1 cellular context compared by ENCODE assay signal in the genomic region with DNA sequence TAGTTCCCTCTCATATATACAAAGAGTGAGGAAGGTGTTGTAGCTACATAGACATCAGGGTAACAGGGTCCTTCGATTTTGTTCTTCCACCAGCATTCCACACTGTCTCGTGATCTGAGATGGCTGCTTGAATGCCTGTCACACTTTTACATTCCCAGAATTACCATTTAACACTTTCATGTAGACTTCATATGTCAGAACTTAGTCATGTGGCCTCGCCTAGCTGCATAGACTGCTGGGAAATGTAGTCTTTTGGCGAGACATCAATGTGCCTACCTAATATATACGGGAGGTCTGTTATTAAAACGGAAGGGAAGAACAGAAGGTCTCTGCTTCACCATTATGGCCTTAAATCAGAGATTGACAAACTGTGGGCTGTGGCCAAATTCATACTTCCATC.
TF ChIP-seq lines count a peak whose summit lies in the region.

No MANE protein-coding gene starts in this region.

TF ChIP-seq in K562, 482 proteins besides CTCF, POLR2A, EP300 and RAD21 (continued from another document):
- TF ChIP-seq NFE2L1 (tag; IDR thresholded peaks at IDR 0.05; ENCODE audit: borderline replicate concordance, low read depth), result no peak
- no peak for TF ChIP-seq ZNF699 (CRISPR knock-in tag; IDR thresholded peaks at IDR 0.05; ENCODE audit: insufficient replicate concordance)
- TF ChIP-seq JUND (IDR thresholded peaks at IDR 0.05; ENCODE audit: borderline replicate concordance, low read depth, low read length), result no peak
- TF ChIP-seq JUND (tag; IDR thresholded peaks at IDR 0.05; ENCODE audit: borderline replicate concordance, low read depth, low read length), result no peak
- TF ChIP-seq, protein P1, sequence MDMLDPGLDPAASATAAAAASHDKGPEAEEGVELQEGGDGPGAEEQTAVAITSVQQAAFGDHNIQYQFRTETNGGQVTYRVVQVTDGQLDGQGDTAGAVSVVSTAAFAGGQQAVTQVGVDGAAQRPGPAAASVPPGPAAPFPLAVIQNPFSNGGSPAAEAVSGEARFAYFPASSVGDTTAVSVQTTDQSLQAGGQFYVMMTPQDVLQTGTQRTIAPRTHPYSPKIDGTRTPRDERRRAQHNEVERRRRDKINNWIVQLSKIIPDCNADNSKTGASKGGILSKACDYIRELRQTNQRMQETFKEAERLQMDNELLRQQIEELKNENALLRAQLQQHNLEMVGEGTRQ (CRISPR knock-in tag; IDR thresholded peaks at IDR 0.05), result peak; percentile 91
- no peak for TF ChIP-seq MBD2 (IDR thresholded peaks at IDR 0.05; ENCODE audit: borderline replicate concordance, low read depth)
- TF ChIP-seq XRCC5 (IDR thresholded peaks at IDR 0.05; ENCODE audit: low read depth, low read length), result no peak
- TF ChIP-seq, protein P2, sequence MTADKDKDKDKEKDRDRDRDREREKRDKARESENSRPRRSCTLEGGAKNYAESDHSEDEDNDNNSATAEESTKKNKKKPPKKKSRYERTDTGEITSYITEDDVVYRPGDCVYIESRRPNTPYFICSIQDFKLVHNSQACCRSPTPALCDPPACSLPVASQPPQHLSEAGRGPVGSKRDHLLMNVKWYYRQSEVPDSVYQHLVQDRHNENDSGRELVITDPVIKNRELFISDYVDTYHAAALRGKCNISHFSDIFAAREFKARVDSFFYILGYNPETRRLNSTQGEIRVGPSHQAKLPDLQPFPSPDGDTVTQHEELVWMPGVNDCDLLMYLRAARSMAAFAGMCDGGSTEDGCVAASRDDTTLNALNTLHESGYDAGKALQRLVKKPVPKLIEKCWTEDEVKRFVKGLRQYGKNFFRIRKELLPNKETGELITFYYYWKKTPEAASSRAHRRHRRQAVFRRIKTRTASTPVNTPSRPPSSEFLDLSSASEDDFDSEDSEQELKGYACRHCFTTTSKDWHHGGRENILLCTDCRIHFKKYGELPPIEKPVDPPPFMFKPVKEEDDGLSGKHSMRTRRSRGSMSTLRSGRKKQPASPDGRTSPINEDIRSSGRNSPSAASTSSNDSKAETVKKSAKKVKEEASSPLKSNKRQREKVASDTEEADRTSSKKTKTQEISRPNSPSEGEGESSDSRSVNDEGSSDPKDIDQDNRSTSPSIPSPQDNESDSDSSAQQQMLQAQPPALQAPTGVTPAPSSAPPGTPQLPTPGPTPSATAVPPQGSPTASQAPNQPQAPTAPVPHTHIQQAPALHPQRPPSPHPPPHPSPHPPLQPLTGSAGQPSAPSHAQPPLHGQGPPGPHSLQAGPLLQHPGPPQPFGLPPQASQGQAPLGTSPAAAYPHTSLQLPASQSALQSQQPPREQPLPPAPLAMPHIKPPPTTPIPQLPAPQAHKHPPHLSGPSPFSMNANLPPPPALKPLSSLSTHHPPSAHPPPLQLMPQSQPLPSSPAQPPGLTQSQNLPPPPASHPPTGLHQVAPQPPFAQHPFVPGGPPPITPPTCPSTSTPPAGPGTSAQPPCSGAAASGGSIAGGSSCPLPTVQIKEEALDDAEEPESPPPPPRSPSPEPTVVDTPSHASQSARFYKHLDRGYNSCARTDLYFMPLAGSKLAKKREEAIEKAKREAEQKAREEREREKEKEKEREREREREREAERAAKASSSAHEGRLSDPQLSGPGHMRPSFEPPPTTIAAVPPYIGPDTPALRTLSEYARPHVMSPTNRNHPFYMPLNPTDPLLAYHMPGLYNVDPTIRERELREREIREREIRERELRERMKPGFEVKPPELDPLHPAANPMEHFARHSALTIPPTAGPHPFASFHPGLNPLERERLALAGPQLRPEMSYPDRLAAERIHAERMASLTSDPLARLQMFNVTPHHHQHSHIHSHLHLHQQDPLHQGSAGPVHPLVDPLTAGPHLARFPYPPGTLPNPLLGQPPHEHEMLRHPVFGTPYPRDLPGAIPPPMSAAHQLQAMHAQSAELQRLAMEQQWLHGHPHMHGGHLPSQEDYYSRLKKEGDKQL (CRISPR knock-in tag; IDR thresholded peaks at IDR 0.05; ENCODE audit: borderline replicate concordance), result no peak
- TF ChIP-seq GABPB2 (CRISPR knock-in tag; conservative IDR thresholded peaks at IDR 0.05), result no peak
- no peak for TF ChIP-seq NONO (IDR thresholded peaks at IDR 0.05; ENCODE audit: low read depth in 2 of 2, low read length in 1 of 2)
- TF ChIP-seq NFATC3 (IDR thresholded peaks at IDR 0.05), result no peak
- TF ChIP-seq GTF2E2 (tag; IDR thresholded peaks at IDR 0.05), result no peak
- TF ChIP-seq HDAC8 (tag; IDR thresholded peaks at IDR 0.05), result no peak
- no peak for TF ChIP-seq SAFB2 (IDR thresholded peaks at IDR 0.05; ENCODE audit: borderline replicate concordance, low read depth, low read length, severe bottlenecking)
- no peak for TF ChIP-seq HNRNPUL1 (IDR thresholded peaks at IDR 0.05; ENCODE audit: low read length)
- TF ChIP-seq KAT2B (IDR thresholded peaks at IDR 0.05; ENCODE audit: low read depth, low read length), result no peak
- TF ChIP-seq, protein P3, sequence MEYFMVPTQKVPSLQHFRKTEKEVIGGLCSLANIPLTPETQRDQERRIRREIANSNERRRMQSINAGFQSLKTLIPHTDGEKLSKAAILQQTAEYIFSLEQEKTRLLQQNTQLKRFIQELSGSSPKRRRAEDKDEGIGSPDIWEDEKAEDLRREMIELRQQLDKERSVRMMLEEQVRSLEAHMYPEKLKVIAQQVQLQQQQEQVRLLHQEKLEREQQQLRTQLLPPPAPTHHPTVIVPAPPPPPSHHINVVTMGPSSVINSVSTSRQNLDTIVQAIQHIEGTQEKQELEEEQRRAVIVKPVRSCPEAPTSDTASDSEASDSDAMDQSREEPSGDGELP (CRISPR knock-in tag; IDR thresholded peaks at IDR 0.05; ENCODE audit: borderline replicate concordance), result no peak
- TF ChIP-seq GTF2A2 (tag; IDR thresholded peaks at IDR 0.05), result no peak
- TF ChIP-seq HDAC6 (IDR thresholded peaks at IDR 0.05; ENCODE audit: low read depth, low read length), result no peak
- no peak for TF ChIP-seq SMAD1 (IDR thresholded peaks at IDR 0.05; ENCODE audit: low read depth, low read length, partially characterized antibody)
- no peak for TF ChIP-seq SMAD4 (CRISPR knock-in tag; conservative IDR thresholded peaks at IDR 0.05)
- TF ChIP-seq, protein P4, sequence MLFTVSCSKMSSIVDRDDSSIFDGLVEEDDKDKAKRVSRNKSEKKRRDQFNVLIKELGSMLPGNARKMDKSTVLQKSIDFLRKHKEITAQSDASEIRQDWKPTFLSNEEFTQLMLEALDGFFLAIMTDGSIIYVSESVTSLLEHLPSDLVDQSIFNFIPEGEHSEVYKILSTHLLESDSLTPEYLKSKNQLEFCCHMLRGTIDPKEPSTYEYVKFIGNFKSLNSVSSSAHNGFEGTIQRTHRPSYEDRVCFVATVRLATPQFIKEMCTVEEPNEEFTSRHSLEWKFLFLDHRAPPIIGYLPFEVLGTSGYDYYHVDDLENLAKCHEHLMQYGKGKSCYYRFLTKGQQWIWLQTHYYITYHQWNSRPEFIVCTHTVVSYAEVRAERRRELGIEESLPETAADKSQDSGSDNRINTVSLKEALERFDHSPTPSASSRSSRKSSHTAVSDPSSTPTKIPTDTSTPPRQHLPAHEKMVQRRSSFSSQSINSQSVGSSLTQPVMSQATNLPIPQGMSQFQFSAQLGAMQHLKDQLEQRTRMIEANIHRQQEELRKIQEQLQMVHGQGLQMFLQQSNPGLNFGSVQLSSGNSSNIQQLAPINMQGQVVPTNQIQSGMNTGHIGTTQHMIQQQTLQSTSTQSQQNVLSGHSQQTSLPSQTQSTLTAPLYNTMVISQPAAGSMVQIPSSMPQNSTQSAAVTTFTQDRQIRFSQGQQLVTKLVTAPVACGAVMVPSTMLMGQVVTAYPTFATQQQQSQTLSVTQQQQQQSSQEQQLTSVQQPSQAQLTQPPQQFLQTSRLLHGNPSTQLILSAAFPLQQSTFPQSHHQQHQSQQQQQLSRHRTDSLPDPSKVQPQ (CRISPR knock-in tag; IDR thresholded peaks at IDR 0.05; ENCODE audit: borderline replicate concordance), result no peak
- no peak for TF ChIP-seq SNIP1 (IDR thresholded peaks at IDR 0.05; ENCODE audit: low read depth)
- 0 out of 2 replicates have a peak, but pooled peaks have one; percentile 5 for TF ChIP-seq BHLHE40 (IDR thresholded peaks at IDR 0.05; ENCODE audit: low read length)
- TF ChIP-seq RNF2 (IDR thresholded peaks at IDR 0.05), result no peak
- no peak for TF ChIP-seq BMI1 (IDR thresholded peaks at IDR 0.05; ENCODE audit: low read length)
- no peak for TF ChIP-seq ZZZ3 (IDR thresholded peaks at IDR 0.05)
- TF ChIP-seq, protein P5, sequence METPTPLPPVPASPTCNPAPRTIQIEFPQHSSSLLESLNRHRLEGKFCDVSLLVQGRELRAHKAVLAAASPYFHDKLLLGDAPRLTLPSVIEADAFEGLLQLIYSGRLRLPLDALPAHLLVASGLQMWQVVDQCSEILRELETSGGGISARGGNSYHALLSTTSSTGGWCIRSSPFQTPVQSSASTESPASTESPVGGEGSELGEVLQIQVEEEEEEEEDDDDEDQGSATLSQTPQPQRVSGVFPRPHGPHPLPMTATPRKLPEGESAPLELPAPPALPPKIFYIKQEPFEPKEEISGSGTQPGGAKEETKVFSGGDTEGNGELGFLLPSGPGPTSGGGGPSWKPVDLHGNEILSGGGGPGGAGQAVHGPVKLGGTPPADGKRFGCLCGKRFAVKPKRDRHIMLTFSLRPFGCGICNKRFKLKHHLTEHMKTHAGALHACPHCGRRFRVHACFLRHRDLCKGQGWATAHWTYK (CRISPR knock-in tag; IDR thresholded peaks at IDR 0.05), result no peak
- TF ChIP-seq MCM7 (IDR thresholded peaks at IDR 0.05), result no peak
- TF ChIP-seq BRD4 (IDR thresholded peaks at IDR 0.05), result no peak
- no peak for TF ChIP-seq ILK (tag; IDR thresholded peaks at IDR 0.05; ENCODE audit: borderline replicate concordance, low read depth)
- peak; percentile 26; the same call in 1 of the 2 replicates for TF ChIP-seq ATF7 (IDR thresholded peaks at IDR 0.05)
- no peak for TF ChIP-seq FOXK2 (conservative IDR thresholded peaks at IDR 0.05 in 1 of 2, IDR thresholded peaks at IDR 0.05 in 1 of 2; ENCODE audit: low read depth in 2 of 2)
- no peak for TF ChIP-seq PURB (CRISPR knock-in tag; IDR thresholded peaks at IDR 0.05; ENCODE audit: low read depth)
- no peak for TF ChIP-seq PHF8 (IDR thresholded peaks at IDR 0.05; ENCODE audit: borderline replicate concordance, low read length)
- TF ChIP-seq ZNF76 (CRISPR knock-in tag; IDR thresholded peaks at IDR 0.05; ENCODE audit: borderline replicate concordance), result no peak
- TF ChIP-seq, protein P6, sequence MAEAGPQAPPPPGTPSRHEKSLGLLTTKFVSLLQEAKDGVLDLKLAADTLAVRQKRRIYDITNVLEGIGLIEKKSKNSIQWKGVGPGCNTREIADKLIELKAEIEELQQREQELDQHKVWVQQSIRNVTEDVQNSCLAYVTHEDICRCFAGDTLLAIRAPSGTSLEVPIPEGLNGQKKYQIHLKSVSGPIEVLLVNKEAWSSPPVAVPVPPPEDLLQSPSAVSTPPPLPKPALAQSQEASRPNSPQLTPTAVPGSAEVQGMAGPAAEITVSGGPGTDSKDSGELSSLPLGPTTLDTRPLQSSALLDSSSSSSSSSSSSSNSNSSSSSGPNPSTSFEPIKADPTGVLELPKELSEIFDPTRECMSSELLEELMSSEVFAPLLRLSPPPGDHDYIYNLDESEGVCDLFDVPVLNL (CRISPR knock-in tag; IDR thresholded peaks at IDR 0.05; ENCODE audit: low read depth), result no peak
- no peak for TF ChIP-seq TEAD4 (IDR thresholded peaks at IDR 0.05; ENCODE audit: low read length)
- no peak for TF ChIP-seq TEAD4 (CRISPR knock-in tag; IDR thresholded peaks at IDR 0.05; ENCODE audit: borderline replicate concordance)
- no peak for TF ChIP-seq ZNF124 (CRISPR knock-in tag; IDR thresholded peaks at IDR 0.05)
- no peak for TF ChIP-seq RBM14 (IDR thresholded peaks at IDR 0.05; ENCODE audit: borderline replicate concordance, insufficient read depth, low read depth, low read length)
- TF ChIP-seq HEY1 (CRISPR knock-in tag; IDR thresholded peaks at IDR 0.05; ENCODE audit: borderline replicate concordance), result no peak
- TF ChIP-seq HMG20B (CRISPR knock-in tag; IDR thresholded peaks at IDR 0.05), result no peak
- TF ChIP-seq FOXA3 (CRISPR knock-in tag; conservative IDR thresholded peaks at IDR 0.05 in 1 of 2, IDR thresholded peaks at IDR 0.05 in 1 of 2), result no peak
